1 cellular context compared by ENCODE assay signal in the genomic region with DNA sequence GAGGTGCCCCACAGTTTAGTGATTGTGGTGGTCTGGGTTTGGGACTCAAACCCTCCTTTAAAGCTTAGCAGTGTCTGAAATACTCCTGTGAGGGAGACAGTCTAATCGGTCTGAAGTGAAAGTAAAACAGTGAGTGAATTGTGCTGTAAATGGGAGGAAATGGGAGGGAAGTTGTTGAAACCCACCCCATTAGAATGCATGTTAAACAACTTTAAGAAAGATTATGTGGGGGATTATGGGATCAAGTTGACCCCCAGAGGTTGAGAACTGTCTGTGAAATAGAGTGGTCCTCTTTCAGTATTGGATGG.
TF ChIP-seq lines count a peak whose summit lies in the region.

No MANE protein-coding gene starts in this region.

TF ChIP-seq in HepG2, 621 proteins besides CTCF, POLR2A, EP300 and RAD21 (continued from another document):
- TF ChIP-seq RFX1 (IDR thresholded peaks at IDR 0.05) (no peak), NCOA1 (CRISPR knock-in tag; IDR thresholded peaks at IDR 0.05) (no peak), SALL2 (CRISPR knock-in tag; IDR thresholded peaks at IDR 0.05) (no peak), IRF2 (CRISPR knock-in tag; IDR thresholded peaks at IDR 0.05) (no peak), ZNF614 (CRISPR knock-in tag; IDR thresholded peaks at IDR 0.05; ENCODE audit: borderline replicate concordance) (no peak)
- TF ChIP-seq, protein P1, sequence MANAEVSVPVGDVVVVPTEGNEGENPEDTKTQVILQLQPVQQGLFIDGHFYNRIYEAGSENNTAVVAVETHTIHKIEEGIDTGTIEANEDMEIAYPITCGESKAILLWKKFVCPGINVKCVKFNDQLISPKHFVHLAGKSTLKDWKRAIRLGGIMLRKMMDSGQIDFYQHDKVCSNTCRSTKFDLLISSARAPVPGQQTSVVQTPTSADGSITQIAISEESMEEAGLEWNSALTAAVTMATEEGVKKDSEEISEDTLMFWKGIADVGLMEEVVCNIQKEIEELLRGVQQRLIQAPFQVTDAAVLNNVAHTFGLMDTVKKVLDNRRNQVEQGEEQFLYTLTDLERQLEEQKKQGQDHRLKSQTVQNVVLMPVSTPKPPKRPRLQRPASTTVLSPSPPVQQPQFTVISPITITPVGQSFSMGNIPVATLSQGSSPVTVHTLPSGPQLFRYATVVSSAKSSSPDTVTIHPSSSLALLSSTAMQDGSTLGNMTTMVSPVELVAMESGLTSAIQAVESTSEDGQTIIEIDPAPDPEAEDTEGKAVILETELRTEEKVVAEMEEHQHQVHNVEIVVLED (CRISPR knock-in tag; IDR thresholded peaks at IDR 0.05; ENCODE audit: borderline replicate concordance), result no peak
- TF ChIP-seq, protein P2, sequence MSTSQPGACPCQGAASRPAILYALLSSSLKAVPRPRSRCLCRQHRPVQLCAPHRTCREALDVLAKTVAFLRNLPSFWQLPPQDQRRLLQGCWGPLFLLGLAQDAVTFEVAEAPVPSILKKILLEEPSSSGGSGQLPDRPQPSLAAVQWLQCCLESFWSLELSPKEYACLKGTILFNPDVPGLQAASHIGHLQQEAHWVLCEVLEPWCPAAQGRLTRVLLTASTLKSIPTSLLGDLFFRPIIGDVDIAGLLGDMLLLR (CRISPR knock-in tag; IDR thresholded peaks at IDR 0.05), result no peak
